In genomic region chr2:177260398-177260797, GRCh38 we compare ENCODE assay signal across 9 cellular contexts. TPM values are rescaled to one million over a fixed set of nuclear protein-coding genes. Genes with fewer than 3 reads are reported as not detected.
A peak's percentile ranks its signal among the peaks of the same experiment; 100 is the strongest.
DNase-seq lines count a peak whose midpoint lies in the region; ATAC-seq, FAIRE-seq and TF ChIP-seq lines count a peak whose summit lies in the region.
"Had no signal": no experiment of that assay in that cellular context is flagged by ENCODE, and none has a peak within 500 bp of the region (broad histone marks: within the 10 kb centered on the region; RNA-seq: fewer than 3 reads in every experiment).

No MANE protein-coding gene starts in this region.

- no peaks in the 10 kb centered on the region for H3K27me3 Mint-ChIP-seq in type B pancreatic cell

- peak overlapping the region; percentile 80 for H3K4me3 Mint-ChIP-seq in type B pancreatic cell

- H2AFZ ChIP-seq in K562 (ENCODE audit: low read depth, low read length) = no peak overlapping the region

- BruUV-seq in K562 (replicated peaks; lab: Mats Ljungman, UMichigan) = no TSS peak

- no peak for DNase-seq in left ventricle myocardium inferior
- DNase-seq in cardiac septum (ENCODE audit: low spot score) = no peak
- DNase-seq in K562 (ENCODE audit: extremely low read depth in 1 of 4, low spot score in 3 of 4) = no peak
- DNase-seq in type B pancreatic cell (ENCODE audit: extremely low spot score, unreplicated experiment) = no peak
- no peak for DNase-seq in frontal cortex (ENCODE audit: low spot score in 2 of 2)
- no peak for DNase-seq in DMS 273 treated with DMSO at 0.1 percent for 48 hours (lab: John Stamatoyannopoulos, UW)
- no peak for DNase-seq in SW 1271 (lab: John Stamatoyannopoulos, UW)

- POLR2A ChIA-PET in K562 (lab: Yijun Ruan, JAX) = interaction anchor here (0.8 to 9.1 kb wide), 5 partner anchors 8 to 96 kb away, joined by 3 to 199 read pairs (median 4); no protein-coding TSS in a partner anchor

- FAIRE-seq in K562 (lab: Jason Lieb, UNC) (no peak), frontal cortex (lab: Jason Lieb, UNC) (no peak)

- H3K36me3 Mint-ChIP-seq in type B pancreatic cell = peaks cover 35% of the 10 kb centered on the region

- peak overlapping the region; percentile 44 for H3K27ac Mint-ChIP-seq in type B pancreatic cell

- CTCF ChIA-PET in K562 (lab: Yijun Ruan, JAX; ENCODE audit: low intra/inter-chr PET ratio) = no interaction called here

- ATAC-seq in K562 = no peak

- TF ChIP-seq EP300 in K562 (IDR thresholded peaks at IDR 0.05; ENCODE audit: low read length) = no peak

- peaks cover 90% of the 10 kb centered on the region for H3K79me2 ChIP-seq in K562 (ENCODE audit: control insufficient read depth, insufficient read depth, low read length)

- no peaks in the 10 kb centered on the region for H3K9me1 ChIP-seq in K562 (ENCODE audit: control insufficient read depth, insufficient read depth, low read length)

- peak overlapping the region; percentile 100 for H3K27ac ChIP-seq in left ventricle myocardium inferior (replicated peaks)
- H3K27ac ChIP-seq in K562 (ENCODE audit: extremely low read depth, low read depth, low read length) = peak overlapping the region; percentile 29; the same call in 1 of the 3 replicates
- peak overlapping the region; percentile 1 for H3K27ac ChIP-seq in muscle layer of duodenum (ENCODE audit: low read length)
- H3K27ac ChIP-seq: cardiac muscle cell had no signal

- H3K4me3 ChIP-seq in left ventricle myocardium inferior (peak overlapping the region; percentile 90), K562 (no peak overlapping the region), muscle layer of duodenum (ENCODE audit: low read depth in 1 of 2, low read length in 2 of 2) (peak overlapping the region; percentile 1 to 82)

- peaks cover 3% of the 10 kb centered on the region for H3K9me3 ChIP-seq in left ventricle myocardium inferior (replicated peaks)
- peaks cover 18% of the 10 kb centered on the region for H3K9me3 ChIP-seq in K562 (replicated peaks; ENCODE audit: control insufficient read depth, insufficient read depth, low read depth, low read length)
- no peaks in the 10 kb centered on the region for H3K9me3 ChIP-seq in muscle layer of duodenum (ENCODE audit: control insufficient read depth in 1 of 2, low read length in 2 of 2)

- no peak for TF ChIP-seq RAD21 in K562 (CRISPR knock-in tag; conservative IDR thresholded peaks at IDR 0.05 in 1 of 2, IDR thresholded peaks at IDR 0.05 in 1 of 2)

- H3K9me3 Mint-ChIP-seq in type B pancreatic cell = no peaks in the 10 kb centered on the region

- no peaks in the 10 kb centered on the region for H3K27me3 ChIP-seq in left ventricle myocardium inferior (ENCODE audit: low read depth)
- no peaks in the 10 kb centered on the region for H3K27me3 ChIP-seq in K562 (ENCODE audit: control insufficient read depth in 2 of 2, insufficient read depth in 2 of 2, low read length in 2 of 2)
- H3K27me3 ChIP-seq in muscle layer of duodenum (ENCODE audit: low read depth, low read length) = no peaks in the 10 kb centered on the region
- H3K27me3 ChIP-seq: cardiac muscle cell had no signal

- intact Hi-C loops in left ventricle myocardium inferior (cut with micrococcal nuclease) = loop anchor here (5.0 to 10.0 kb wide), 2 partner anchors 43 to 96 kb away; no protein-coding TSS in a partner anchor
- intact Hi-C loops in cardiac septum (cut with DNase I) = no loop called here
- intact Hi-C loops in K562 (cut with micrococcal nuclease) = loop anchor here (5.0 to 10.0 kb wide), 3 partner anchors 292 to 497 kb away; a partner anchor contains a TSS

- no peaks in the 10 kb centered on the region for H3K36me3 ChIP-seq in left ventricle myocardium inferior
- peaks cover 46% of the 10 kb centered on the region for H3K36me3 ChIP-seq in K562 (ENCODE audit: control insufficient read depth, insufficient read depth, low read length)
- H3K36me3 ChIP-seq in muscle layer of duodenum (ENCODE audit: control insufficient read depth in 1 of 2, insufficient read depth in 2 of 2, low read length in 2 of 2) = peaks cover 0 to 32% of the 10 kb centered on the region in 2 donors
- H3K36me3 ChIP-seq: cardiac muscle cell had no signal

- no peak overlapping the region for H3K9ac ChIP-seq in K562 (ENCODE audit: insufficient read depth in 1 of 2, low read depth in 2 of 2, low read length in 2 of 2)

- peaks cover 36% of the 10 kb centered on the region for H4K20me1 ChIP-seq in K562 (replicated peaks; ENCODE audit: control insufficient read depth, insufficient read depth, low read length)

- H3K4me1 ChIP-seq in left ventricle myocardium inferior = peaks cover 93% of the 10 kb centered on the region
- peaks cover 38 to 44% of the 10 kb centered on the region in 2 experiments for H3K4me1 ChIP-seq in K562 (replicated peaks in 1 of 2; ENCODE audit: control insufficient read depth in 2 of 2, insufficient read depth in 2 of 2, low read length in 2 of 2)
- peaks cover 20 to 39% of the 10 kb centered on the region in 2 donors for H3K4me1 ChIP-seq in muscle layer of duodenum (ENCODE audit: control insufficient read depth in 1 of 2, insufficient read depth in 2 of 2, low read length in 2 of 2)

- peaks cover 31% of the 10 kb centered on the region for H3K4me1 Mint-ChIP-seq in type B pancreatic cell (ENCODE audit: unreplicated experiment)

- H3K4me2 ChIP-seq in K562 (ENCODE audit: insufficient read depth, low read length) = peak overlapping the region; percentile 27; the same call in 1 of the 2 replicates

- TF ChIP-seq POLR2A in K562 (conservative IDR thresholded peaks at IDR 0.05) = no peak

- WGBS in K562 (ENCODE audit: insufficient coverage, low coverage, missing lambda C conversion rate) = 45% methylated on average over 1 of the region's 1 CpG

- in situ Hi-C loops in K562 (cut with MboI) = loop anchor here (5.0 kb wide), 1 partner anchor 72 kb away; no protein-coding TSS in a partner anchor

- TF ChIP-seq CTCF in left ventricle myocardium inferior (IDR thresholded peaks at IDR 0.05; ENCODE audit: borderline replicate concordance) (no peak), K562 (IDR thresholded peaks at IDR 0.05 in 2 of 3, conservative IDR thresholded peaks at IDR 0.05 in 1 of 3; ENCODE audit: insufficient read depth in 2 of 3, low read depth in 1 of 3, low read length in 3 of 3) (no peak), type B pancreatic cell (conservative IDR thresholded peaks at IDR 0.05) (no peak)

TF ChIP-seq in K562, 482 proteins besides CTCF, POLR2A, EP300 and RAD21 (continues in another document):
- TF ChIP-seq SUPT5H (IDR thresholded peaks at IDR 0.05) (0 out of 2 replicates have a peak, but pooled peaks have one; percentile 5), ZNF785 (CRISPR knock-in tag; IDR thresholded peaks at IDR 0.05) (no peak)

RNA-seq across cellular contexts. Expression of gene NFE2L2, which starts 4.1 kb away (rescaled TPM):
- 50.7 TPM for total RNA-seq in left ventricle myocardium inferior
- total RNA-seq in cardiac septum = 66.5 TPM
- total RNA-seq in K562 (2011; cell fraction: chromatin; rRNA removed; ENCODE audit: low replicate concordance) = 61.8 and 169 TPM in 2 replicates
- total RNA-seq in K562 (2011; cell fraction: nucleolus; rRNA removed) = 36.7 and 42.6 TPM in 2 replicates
- 59.8 and 96.6 TPM in 2 replicates for total RNA-seq in K562 (2011; cell fraction: nucleoplasm; rRNA removed)
- total RNA-seq in K562 (2014; rRNA removed) = 33.2 and 46.0 TPM in 2 replicates
- total RNA-seq in K562 (2014; rRNA removed; fragmentation: Illumina TruSeq; extraction: Trizol) = 59.3 and 72.0 TPM in 2 replicates
- 62.5 and 67.8 TPM in 2 replicates for total RNA-seq in K562 (2015; rRNA removed; fragmentation: Illumina TruSeq; extraction: Trizol)
- total RNA-seq in K562 (2021) = 60.8 and 64.8 TPM in 2 replicates
- 93.2 and 120 TPM in 2 replicates for polyA plus RNA-seq in K562 (2011; rRNA removed)
- 58.4 and 68.0 TPM in 2 replicates for polyA plus RNA-seq in K562 (2011; cell fraction: cytosol; rRNA removed)
- polyA plus RNA-seq in K562 (2011; cell fraction: nucleus; rRNA removed) = 62.5 and 70.2 TPM in 2 replicates
- polyA plus RNA-seq in K562 (2012) = 42.7 and 78.6 TPM in 2 replicates
- 91.0 and 100 TPM in 2 replicates for polyA plus RNA-seq in K562 (2014; fragmentation: Illumina TruSeq; extraction: Trizol)
- 10 to 100 TPM; 29.3 to 34.8 TPM for polyA plus RNA-seq in K562 (2014; fragmentation: Nextera tagmentation; extraction: Ambion mirVana)
- polyA plus RNA-seq in K562 (2014; rRNA removed) = 54.9 and 56.3 TPM in 2 replicates
- 108 and 150 TPM in 2 replicates for polyA minus RNA-seq in K562 (2011; rRNA and poly(A)+ RNA removed)
- 40.0 and 70.1 TPM in 2 replicates for polyA minus RNA-seq in K562 (2011; cell fraction: cytosol; rRNA and poly(A)+ RNA removed)
- polyA minus RNA-seq in K562 (2011; cell fraction: nucleus; rRNA and poly(A)+ RNA removed) = 52.2 and 71.1 TPM in 2 replicates
- 74.7 and 95.0 TPM in 2 replicates for total RNA-seq in type B pancreatic cell (ENCODE audit: low replicate concordance)
- 8.6 TPM for total RNA-seq in frontal cortex

RNA-seq across cellular contexts. Expression of gene HNRNPA3, which starts 47.8 kb away (rescaled TPM):
- total RNA-seq in left ventricle myocardium inferior = 73.2 TPM
- 95.7 TPM for total RNA-seq in cardiac septum
- 113 and 428 TPM in 2 replicates for total RNA-seq in K562 (2011; cell fraction: chromatin; rRNA removed; ENCODE audit: low replicate concordance)
- 48.9 and 75.0 TPM in 2 replicates for total RNA-seq in K562 (2011; cell fraction: nucleolus; rRNA removed)
- 198 and 354 TPM in 2 replicates for total RNA-seq in K562 (2011; cell fraction: nucleoplasm; rRNA removed)
- 72.8 and 79.5 TPM in 2 replicates for total RNA-seq in K562 (2014; rRNA removed)
- 130 and 151 TPM in 2 replicates for total RNA-seq in K562 (2014; rRNA removed; fragmentation: Illumina TruSeq; extraction: Trizol)
- 112 and 114 TPM in 2 replicates for total RNA-seq in K562 (2015; rRNA removed; fragmentation: Illumina TruSeq; extraction: Trizol)
- total RNA-seq in K562 (2021) = 249 and 272 TPM in 2 replicates
- polyA plus RNA-seq in K562 (2011; rRNA removed) = 150 and 215 TPM in 2 replicates
- 28.0 and 59.6 TPM in 2 replicates for polyA plus RNA-seq in K562 (2011; cell fraction: cytosol; rRNA removed)
- polyA plus RNA-seq in K562 (2011; cell fraction: nucleus; rRNA removed) = 96.2 and 150 TPM in 2 replicates
- polyA plus RNA-seq in K562 (2012) = 364 and 720 TPM in 2 replicates
- polyA plus RNA-seq in K562 (2014; fragmentation: Illumina TruSeq; extraction: Trizol) = 356 and 381 TPM in 2 replicates
- polyA plus RNA-seq in K562 (2014; fragmentation: Nextera tagmentation; extraction: Ambion mirVana) = 100 to 1,000 TPM; 108 to 192 TPM
- 381 and 428 TPM in 2 replicates for polyA plus RNA-seq in K562 (2014; rRNA removed)
- polyA minus RNA-seq in K562 (2011; rRNA and poly(A)+ RNA removed) = 97.6 and 107 TPM in 2 replicates
- 69.7 and 76.8 TPM in 2 replicates for polyA minus RNA-seq in K562 (2011; cell fraction: cytosol; rRNA and poly(A)+ RNA removed)
- polyA minus RNA-seq in K562 (2011; cell fraction: nucleus; rRNA and poly(A)+ RNA removed) = 57.9 and 104 TPM in 2 replicates
- 203 and 304 TPM in 2 replicates for total RNA-seq in type B pancreatic cell (ENCODE audit: low replicate concordance)
- 63.2 TPM for total RNA-seq in frontal cortex

Comparison
In these comparisons a context has a peak if more than half of its experiments do, and no peak if none do; other contexts are left out.
1. H3K27ac ChIP-seq: peak in every context shown above with its lines; median percentile 100 in left ventricle myocardium inferior; 29 in K562; 1 in muscle layer of duodenum.